Comparison of ENCODE assay signal across 1 cellular context in genomic region chr1:145927073-145927886, GRCh38.
TF ChIP-seq lines count a peak whose summit lies in the region.

RBM8A (minus strand) TSS chr1:145927484; CDS start chr1:145927426, 58 bp downstream.

TF ChIP-seq in K562, 482 proteins besides CTCF, POLR2A, EP300 and RAD21 (continued from another document and continues in another):
- TF ChIP-seq ZBTB33 (CRISPR knock-in tag; IDR thresholded peaks at IDR 0.05) = no peak
- TF ChIP-seq KLF6 (CRISPR knock-in tag; IDR thresholded peaks at IDR 0.05; ENCODE audit: borderline replicate concordance) = no peak; the same call in 1 of the 2 replicates
- no peak for TF ChIP-seq SRSF7 (optimal IDR thresholded peaks at IDR 0.05; ENCODE audit: low read depth, low read length)
- TF ChIP-seq ELF1 (tag; IDR thresholded peaks at IDR 0.05) = peak; percentile 94
- peak; percentile 67 for TF ChIP-seq ARID1B (IDR thresholded peaks at IDR 0.05)
- peak; percentile 90 for TF ChIP-seq RBBP5 (IDR thresholded peaks at IDR 0.05; ENCODE audit: borderline replicate concordance, insufficient read depth, low read length, poor library complexity, severe bottlenecking)
- TF ChIP-seq ATF1 (CRISPR knock-in tag; IDR thresholded peaks at IDR 0.05) = no peak
- TF ChIP-seq ATF1 (tag; IDR thresholded peaks at IDR 0.05) = peak; percentile 97
- TF ChIP-seq RCOR1 (IDR thresholded peaks at IDR 0.05; ENCODE audit: borderline replicate concordance in 1 of 2, low read depth in 2 of 2, low read length in 2 of 2) = peak in 1 of 2 experiments; percentile 52; a peak in 1 of 4 replicates
- no peak for TF ChIP-seq ZNF232 (CRISPR knock-in tag; IDR thresholded peaks at IDR 0.05)
- peak; percentile 90 for TF ChIP-seq TEAD4 (IDR thresholded peaks at IDR 0.05; ENCODE audit: low read length)
- TF ChIP-seq TEAD4 (CRISPR knock-in tag; IDR thresholded peaks at IDR 0.05; ENCODE audit: borderline replicate concordance) = no peak
- no peak for TF ChIP-seq TFAM (CRISPR knock-in tag; conservative IDR thresholded peaks at IDR 0.05)
- TF ChIP-seq DPF2 (IDR thresholded peaks at IDR 0.05) = peak; percentile 72
- TF ChIP-seq FOXM1 (IDR thresholded peaks at IDR 0.05; ENCODE audit: low read depth) = peak; percentile 48; the same call in 1 of the 2 replicates
- no peak for TF ChIP-seq FOXM1 (CRISPR knock-in tag; IDR thresholded peaks at IDR 0.05; ENCODE audit: low read depth)
- TF ChIP-seq SRSF9 (IDR thresholded peaks at IDR 0.05; ENCODE audit: borderline replicate concordance, low read depth, low read length) = no peak
- no peak for TF ChIP-seq XRCC4 (IDR thresholded peaks at IDR 0.05; ENCODE audit: extremely low read depth, insufficient read depth, insufficient read length)
- peak; percentile 98 for TF ChIP-seq NR2C2 (CRISPR knock-in tag; IDR thresholded peaks at IDR 0.05)
- peak; percentile 100 for TF ChIP-seq NR2C2 (tag; IDR thresholded peaks at IDR 0.05)
- TF ChIP-seq NFIX (CRISPR knock-in tag; IDR thresholded peaks at IDR 0.05; ENCODE audit: low read depth) = no peak
- no peak for TF ChIP-seq ZNF507 (tag; conservative IDR thresholded peaks at IDR 0.05)
- TF ChIP-seq KHSRP (IDR thresholded peaks at IDR 0.05) = no peak
- peak; percentile 43 to 51; a peak in 3 of 4 replicates for TF ChIP-seq NRF1 (conservative IDR thresholded peaks at IDR 0.05 in 1 of 2, IDR thresholded peaks at IDR 0.05 in 1 of 2)
- TF ChIP-seq SPI1 (IDR thresholded peaks at IDR 0.05; ENCODE audit: borderline replicate concordance, low read depth, low read length) = peak; percentile 60; the same call in 1 of the 2 replicates
- peak; percentile 47 for TF ChIP-seq PRDM10 (IDR thresholded peaks at IDR 0.05; ENCODE audit: partially characterized antibody)
- TF ChIP-seq ZNF316 (IDR thresholded peaks at IDR 0.05) = 0 out of 2 replicates have a peak, but pooled peaks have one; percentile 22
- TF ChIP-seq SMARCA5 (IDR thresholded peaks at IDR 0.05) = peak; percentile 91
- no peak for TF ChIP-seq KDM4B (IDR thresholded peaks at IDR 0.05; ENCODE audit: borderline replicate concordance in 2 of 2, low read depth in 1 of 2)
- TF ChIP-seq, protein P1, sequence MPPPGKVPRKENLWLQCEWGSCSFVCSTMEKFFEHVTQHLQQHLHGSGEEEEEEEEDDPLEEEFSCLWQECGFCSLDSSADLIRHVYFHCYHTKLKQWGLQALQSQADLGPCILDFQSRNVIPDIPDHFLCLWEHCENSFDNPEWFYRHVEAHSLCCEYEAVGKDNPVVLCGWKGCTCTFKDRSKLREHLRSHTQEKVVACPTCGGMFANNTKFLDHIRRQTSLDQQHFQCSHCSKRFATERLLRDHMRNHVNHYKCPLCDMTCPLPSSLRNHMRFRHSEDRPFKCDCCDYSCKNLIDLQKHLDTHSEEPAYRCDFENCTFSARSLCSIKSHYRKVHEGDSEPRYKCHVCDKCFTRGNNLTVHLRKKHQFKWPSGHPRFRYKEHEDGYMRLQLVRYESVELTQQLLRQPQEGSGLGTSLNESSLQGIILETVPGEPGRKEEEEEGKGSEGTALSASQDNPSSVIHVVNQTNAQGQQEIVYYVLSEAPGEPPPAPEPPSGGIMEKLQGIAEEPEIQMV (tag; conservative IDR thresholded peaks at IDR 0.05; ENCODE audit: low read depth) = peak; percentile 74; the same call in 1 of the 2 replicates
- TF ChIP-seq EHMT2 (IDR thresholded peaks at IDR 0.05) = peak; percentile 61; the same call in 1 of the 2 replicates
- peak; percentile 59 for TF ChIP-seq FOXJ2 (tag; IDR thresholded peaks at IDR 0.05)
- no peak for TF ChIP-seq SAFB (IDR thresholded peaks at IDR 0.05; ENCODE audit: borderline replicate concordance, low read depth, low read length)
- TF ChIP-seq, protein P2, sequence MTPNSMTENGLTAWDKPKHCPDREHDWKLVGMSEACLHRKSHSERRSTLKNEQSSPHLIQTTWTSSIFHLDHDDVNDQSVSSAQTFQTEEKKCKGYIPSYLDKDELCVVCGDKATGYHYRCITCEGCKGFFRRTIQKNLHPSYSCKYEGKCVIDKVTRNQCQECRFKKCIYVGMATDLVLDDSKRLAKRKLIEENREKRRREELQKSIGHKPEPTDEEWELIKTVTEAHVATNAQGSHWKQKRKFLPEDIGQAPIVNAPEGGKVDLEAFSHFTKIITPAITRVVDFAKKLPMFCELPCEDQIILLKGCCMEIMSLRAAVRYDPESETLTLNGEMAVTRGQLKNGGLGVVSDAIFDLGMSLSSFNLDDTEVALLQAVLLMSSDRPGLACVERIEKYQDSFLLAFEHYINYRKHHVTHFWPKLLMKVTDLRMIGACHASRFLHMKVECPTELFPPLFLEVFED (CRISPR knock-in tag; conservative IDR thresholded peaks at IDR 0.05) = 0 out of 2 replicates have a peak, but pooled peaks have one; percentile 49
- no peak for TF ChIP-seq ZNF586 (CRISPR knock-in tag; conservative IDR thresholded peaks at IDR 0.05)
- TF ChIP-seq HNRNPK (IDR thresholded peaks at IDR 0.05; ENCODE audit: low read depth, low read length, poor library complexity, severe bottlenecking) = no peak
- peak; percentile 74 for TF ChIP-seq NFIC (IDR thresholded peaks at IDR 0.05)
- no peak for TF ChIP-seq HMGN3 (IDR thresholded peaks at IDR 0.05; ENCODE audit: borderline replicate concordance, extremely low read depth, insufficient read length, low read depth, low read length)
- TF ChIP-seq BCOR (IDR thresholded peaks at IDR 0.05) = peak; percentile 86
- peak; percentile 81 for TF ChIP-seq ARHGAP35 (IDR thresholded peaks at IDR 0.05; ENCODE audit: partially characterized antibody)
- TF ChIP-seq SOX6 (IDR thresholded peaks at IDR 0.05) = no peak
- TF ChIP-seq NELFE (IDR thresholded peaks at IDR 0.05; ENCODE audit: insufficient read depth, insufficient read length) = no peak
- TF ChIP-seq TCF3 (CRISPR knock-in tag; IDR thresholded peaks at IDR 0.05) = peak; percentile 22; the same call in 1 of the 2 replicates
- TF ChIP-seq RB1 (IDR thresholded peaks at IDR 0.05; ENCODE audit: low read depth) = peak; percentile 57; the same call in 1 of the 2 replicates
- peak; percentile 53; the same call in 1 of the 2 replicates for TF ChIP-seq PHB2 (IDR thresholded peaks at IDR 0.05; ENCODE audit: low read depth)
- no peak for TF ChIP-seq TSC22D4 (tag; IDR thresholded peaks at IDR 0.05)
- TF ChIP-seq FOSL1 (tag; conservative IDR thresholded peaks at IDR 0.05) = peak; percentile 58
- peak; percentile 78 to 94 for TF ChIP-seq MNT (conservative IDR thresholded peaks at IDR 0.05)
- TF ChIP-seq MYC (IDR thresholded peaks at IDR 0.05; ENCODE audit: low read depth, low read length) = peak; percentile 81
- TF ChIP-seq MYC (CRISPR knock-in tag; IDR thresholded peaks at IDR 0.05; ENCODE audit: borderline replicate concordance, low read depth) = peak; percentile 60; the same call in 1 of the 2 replicates
- TF ChIP-seq, protein P3, sequence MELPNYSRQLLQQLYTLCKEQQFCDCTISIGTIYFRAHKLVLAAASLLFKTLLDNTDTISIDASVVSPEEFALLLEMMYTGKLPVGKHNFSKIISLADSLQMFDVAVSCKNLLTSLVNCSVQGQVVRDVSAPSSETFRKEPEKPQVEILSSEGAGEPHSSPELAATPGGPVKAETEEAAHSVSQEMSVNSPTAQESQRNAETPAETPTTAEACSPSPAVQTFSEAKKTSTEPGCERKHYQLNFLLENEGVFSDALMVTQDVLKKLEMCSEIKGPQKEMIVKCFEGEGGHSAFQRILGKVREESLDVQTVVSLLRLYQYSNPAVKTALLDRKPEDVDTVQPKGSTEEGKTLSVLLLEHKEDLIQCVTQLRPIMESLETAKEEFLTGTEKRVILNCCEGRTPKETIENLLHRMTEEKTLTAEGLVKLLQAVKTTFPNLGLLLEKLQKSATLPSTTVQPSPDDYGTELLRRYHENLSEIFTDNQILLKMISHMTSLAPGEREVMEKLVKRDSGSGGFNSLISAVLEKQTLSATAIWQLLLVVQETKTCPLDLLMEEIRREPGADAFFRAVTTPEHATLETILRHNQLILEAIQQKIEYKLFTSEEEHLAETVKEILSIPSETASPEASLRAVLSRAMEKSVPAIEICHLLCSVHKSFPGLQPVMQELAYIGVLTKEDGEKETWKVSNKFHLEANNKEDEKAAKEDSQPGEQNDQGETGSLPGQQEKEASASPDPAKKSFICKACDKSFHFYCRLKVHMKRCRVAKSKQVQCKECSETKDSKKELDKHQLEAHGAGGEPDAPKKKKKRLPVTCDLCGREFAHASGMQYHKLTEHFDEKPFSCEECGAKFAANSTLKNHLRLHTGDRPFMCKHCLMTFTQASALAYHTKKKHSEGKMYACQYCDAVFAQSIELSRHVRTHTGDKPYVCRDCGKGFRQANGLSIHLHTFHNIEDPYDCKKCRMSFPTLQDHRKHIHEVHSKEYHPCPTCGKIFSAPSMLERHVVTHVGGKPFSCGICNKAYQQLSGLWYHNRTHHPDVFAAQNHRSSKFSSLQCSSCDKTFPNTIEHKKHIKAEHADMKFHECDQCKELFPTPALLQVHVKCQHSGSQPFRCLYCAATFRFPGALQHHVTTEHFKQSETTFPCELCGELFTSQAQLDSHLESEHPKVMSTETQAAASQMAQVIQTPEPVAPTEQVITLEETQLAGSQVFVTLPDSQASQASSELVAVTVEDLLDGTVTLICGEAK (IDR thresholded peaks at IDR 0.05) = peak; percentile 85
- TF ChIP-seq, protein P3 (CRISPR knock-in tag; IDR thresholded peaks at IDR 0.05) = no peak
